Comparison of ENCODE assay signal across 2 cellular contexts in genomic region chr11:65116370-65117205, GRCh38.
TF ChIP-seq lines count a peak whose summit lies in the region.

No MANE protein-coding gene starts in this region.

TF ChIP-seq in HEK293T, 16 proteins besides CTCF, POLR2A, EP300 and RAD21:
- no peak for TF ChIP-seq ELF4 (IDR thresholded peaks at IDR 0.05)
- TF ChIP-seq TARDBP (IDR thresholded peaks at IDR 0.05): no peak
- peak; percentile 94 for TF ChIP-seq L3MBTL2 (conservative IDR thresholded peaks at IDR 0.05)
TF ChIP-seq in HEK293T: peak in this region for 1.

TF ChIP-seq in HepG2, 621 proteins besides CTCF, POLR2A, EP300 and RAD21 (continues in another document):
- peak; percentile 1; the same call in 1 of the 2 replicates for TF ChIP-seq KDM2A (CRISPR knock-in tag; IDR thresholded peaks at IDR 0.05; ENCODE audit: borderline replicate concordance, low read depth)
- TF ChIP-seq ZNF563 (CRISPR knock-in tag; IDR thresholded peaks at IDR 0.05): peak; percentile 73; the same call in 1 of the 2 replicates
- TF ChIP-seq TFDP1 (CRISPR knock-in tag; IDR thresholded peaks at IDR 0.05; ENCODE audit: borderline replicate concordance): peak; percentile 54; the same call in 1 of the 2 replicates
- TF ChIP-seq U2AF1 (optimal IDR thresholded peaks at IDR 0.05; ENCODE audit: low read depth, low read length): peak; percentile 0
- TF ChIP-seq ZNF160 (CRISPR knock-in tag; IDR thresholded peaks at IDR 0.05): 0 out of 2 replicates have a peak, but pooled peaks have one; percentile 36
- TF ChIP-seq FOXO1 (CRISPR knock-in tag; IDR thresholded peaks at IDR 0.05): 0 out of 2 replicates have a peak, but pooled peaks have one; percentile 17
- TF ChIP-seq ZBTB20 (CRISPR knock-in tag; IDR thresholded peaks at IDR 0.05; ENCODE audit: borderline replicate concordance, low read depth): no peak
- peak; percentile 4 for TF ChIP-seq SRSF1 (optimal IDR thresholded peaks at IDR 0.05; ENCODE audit: low read depth, low read length)
- TF ChIP-seq ZSCAN9 (CRISPR knock-in tag; IDR thresholded peaks at IDR 0.05; ENCODE audit: borderline replicate concordance): 0 out of 2 replicates have a peak, but pooled peaks have one; percentile 14
- TF ChIP-seq FUBP1 (CRISPR knock-in tag; IDR thresholded peaks at IDR 0.05; ENCODE audit: borderline replicate concordance): no peak
- no peak for TF ChIP-seq GTF2F1 (IDR thresholded peaks at IDR 0.05; ENCODE audit: low read length)
- TF ChIP-seq ZNF235 (CRISPR knock-in tag; IDR thresholded peaks at IDR 0.05; ENCODE audit: borderline replicate concordance): no peak
- 0 out of 2 replicates have a peak, but pooled peaks have one; percentile 61 for TF ChIP-seq ZNF841 (CRISPR knock-in tag; IDR thresholded peaks at IDR 0.05; ENCODE audit: borderline replicate concordance)
- TF ChIP-seq ZNF616 (CRISPR knock-in tag; IDR thresholded peaks at IDR 0.05; ENCODE audit: low read depth): 0 out of 2 replicates have a peak, but pooled peaks have one; percentile 41
- 0 out of 2 replicates have a peak, but pooled peaks have one; percentile 35 for TF ChIP-seq KDM4B (CRISPR knock-in tag; IDR thresholded peaks at IDR 0.05)
- TF ChIP-seq NR2F2 (IDR thresholded peaks at IDR 0.05; ENCODE audit: borderline replicate concordance, low read depth): peak; percentile 10; the same call in 1 of the 2 replicates
- no peak for TF ChIP-seq ZNF644 (CRISPR knock-in tag; IDR thresholded peaks at IDR 0.05; ENCODE audit: low read depth)
- no peak for TF ChIP-seq ZNF414 (CRISPR knock-in tag; IDR thresholded peaks at IDR 0.05)
- TF ChIP-seq ZFAT (CRISPR knock-in tag; conservative IDR thresholded peaks at IDR 0.05): no peak
- TF ChIP-seq ZNF260 (CRISPR knock-in tag; IDR thresholded peaks at IDR 0.05; ENCODE audit: borderline replicate concordance, low read depth): peak; percentile 9; the same call in 1 of the 2 replicates
- no peak for TF ChIP-seq ZNF430 (CRISPR knock-in tag; IDR thresholded peaks at IDR 0.05)
- TF ChIP-seq ZNF552 (CRISPR knock-in tag; IDR thresholded peaks at IDR 0.05; ENCODE audit: borderline replicate concordance): peak; percentile 29; the same call in 1 of the 2 replicates
- 0 out of 2 replicates have a peak, but pooled peaks have one; percentile 36 for TF ChIP-seq ZNF253 (CRISPR knock-in tag; IDR thresholded peaks at IDR 0.05; ENCODE audit: borderline replicate concordance)
- TF ChIP-seq RNF2 (conservative IDR thresholded peaks at IDR 0.05; ENCODE audit: low read depth): 0 out of 2 replicates have a peak, but pooled peaks have one; percentile 14
- TF ChIP-seq ZHX1 (CRISPR knock-in tag; IDR thresholded peaks at IDR 0.05; ENCODE audit: low read depth): 0 out of 2 replicates have a peak, but pooled peaks have one; percentile 43
- TF ChIP-seq MAX (IDR thresholded peaks at IDR 0.05): peak; percentile 60; the same call in 1 of the 2 replicates
- no peak for TF ChIP-seq ZNF75D (CRISPR knock-in tag; IDR thresholded peaks at IDR 0.05; ENCODE audit: borderline replicate concordance)
- TF ChIP-seq ZNF296 (CRISPR knock-in tag; conservative IDR thresholded peaks at IDR 0.05): 0 out of 2 replicates have a peak, but pooled peaks have one; percentile 5
- TF ChIP-seq YY1 (IDR thresholded peaks at IDR 0.05; ENCODE audit: insufficient read depth, insufficient replicate concordance, low read depth, low read length): peak; percentile 3
- TF ChIP-seq BRF2 (CRISPR knock-in tag; IDR thresholded peaks at IDR 0.05): no peak
- TF ChIP-seq CENPT (CRISPR knock-in tag; IDR thresholded peaks at IDR 0.05; ENCODE audit: low read depth): peak; percentile 79
- 0 out of 2 replicates have a peak, but pooled peaks have one; percentile 2 for TF ChIP-seq ZNF230 (CRISPR knock-in tag; IDR thresholded peaks at IDR 0.05)
- TF ChIP-seq PAF1 (CRISPR knock-in tag; IDR thresholded peaks at IDR 0.05): peak; percentile 71; the same call in 1 of the 2 replicates
- 0 out of 2 replicates have a peak, but pooled peaks have one; percentile 69 for TF ChIP-seq TERF1 (CRISPR knock-in tag; IDR thresholded peaks at IDR 0.05)
- TF ChIP-seq ZBTB33 (CRISPR knock-in tag; IDR thresholded peaks at IDR 0.05): peak; percentile 54
- TF ChIP-seq ATF7-NPFF (CRISPR knock-in tag; IDR thresholded peaks at IDR 0.05; ENCODE audit: low read depth): peak; percentile 24; the same call in 1 of the 2 replicates
- TF ChIP-seq ZNF646 (CRISPR knock-in tag; IDR thresholded peaks at IDR 0.05): 0 out of 2 replicates have a peak, but pooled peaks have one; percentile 43
- peak; percentile 22; the same call in 1 of the 2 replicates for TF ChIP-seq ZNF816 (CRISPR knock-in tag; IDR thresholded peaks at IDR 0.05; ENCODE audit: borderline replicate concordance)
- TF ChIP-seq SATB2 (CRISPR knock-in tag; IDR thresholded peaks at IDR 0.05): 0 out of 2 replicates have a peak, but pooled peaks have one; percentile 15
